ENCODE assay signal across 17 cellular contexts in genomic region chr6:129597023-129597713, GRCh38.
DNase-seq lines count a peak whose midpoint lies in the region; ATAC-seq lines count a peak whose summit lies in the region.
"Had no signal": no experiment of that assay in that cellular context is flagged by ENCODE, and none has a peak within 500 bp of the region (broad histone marks: within the 10 kb centered on the region; RNA-seq: fewer than 3 reads in every experiment).

No MANE protein-coding gene starts in this region.

- no peaks in the 10 kb centered on the region for H3K27me3 Mint-ChIP-seq in stimulated activated naive B cell treated with anti-CD40 and anti-IgM and Interleukin-4, amounts not matched to agents 10 μg/mL and 1 μg/mL and 100 μg/mL, for 72 hours
- H3K27me3 Mint-ChIP-seq: activated naive CD4-positive, alpha-beta T cell treated with anti-CD3 and anti-CD28 coated beads, Interleukin-2, amount 50 U/mL, for 24 hours had no signal

- H3K27ac ChIP-seq in right cardiac atrium (ENCODE audit: low read length) = no peak overlapping the region
- H3K27ac ChIP-seq: BLaER1, breast epithelium, dorsolateral prefrontal cortex, vagina had no signal

- ATAC-seq in GM19395 (IDR thresholded peaks at IDR 0.05; ENCODE audit: unreplicated experiment) (peak; percentile 63), HG02642 (IDR thresholded peaks at IDR 0.05; ENCODE audit: poor library complexity, unreplicated experiment) (peak; percentile 49), HG03558 (IDR thresholded peaks at IDR 0.05; ENCODE audit: extremely low read depth, unreplicated experiment) (peak; percentile 35), right cardiac atrium (no peak), HG02884 (IDR thresholded peaks at IDR 0.05; ENCODE audit: unreplicated experiment) (no peak)
- peak; percentile 38 to 61 for ATAC-seq in stimulated activated naive B cell treated with anti-CD40 and anti-IgM and Interleukin-4, amounts not matched to agents 10 μg/mL and 1 μg/mL and 100 μg/mL, for 72 hours (replicated peaks)
- ATAC-seq: left colon, Right ventricle myocardium inferior had no signal

- 87% methylated on average over 5 of the region's 5 CpGs for WGBS in right cardiac atrium

- no peak overlapping the region for H3K4me3 Mint-ChIP-seq in stimulated activated naive B cell treated with anti-CD40 and anti-IgM and Interleukin-4, amounts not matched to agents 10 μg/mL and 1 μg/mL and 100 μg/mL, for 72 hours
- H3K4me3 Mint-ChIP-seq: activated naive CD4-positive, alpha-beta T cell treated with anti-CD3 and anti-CD28 coated beads, Interleukin-2, amount 50 U/mL, for 24 hours; T-helper 1 cell treated with Interleukin-12 subunit alpha and Interleukin-12 subunit beta and Interleukin-4 antibody, amounts not matched to agents 30 μg/mL and 1 μg/mL, for 36 hours had no signal

- H3K4me1 Mint-ChIP-seq in stimulated activated naive B cell treated with anti-CD40 and anti-IgM and Interleukin-4, amounts not matched to agents 10 μg/mL and 1 μg/mL and 100 μg/mL, for 72 hours = peaks cover 0 to 2% of the 10 kb centered on the region in 2 donors

- no peak overlapping the region for H3K4me3 ChIP-seq in right cardiac atrium (ENCODE audit: low read length)
- H3K4me3 ChIP-seq: BLaER1, breast epithelium, dorsolateral prefrontal cortex, vagina had no signal

- DNase-seq in stimulated activated naive B cell treated with anti-CD40 and anti-IgM and Interleukin-4, amounts not matched to agents 10 μg/mL and 1 μg/mL and 100 μg/mL, for 72 hours = no peak
- DNase-seq in right cardiac atrium (no peak), HK-2 (ENCODE audit: unreplicated experiment) (no peak)
- DNase-seq: activated CD4-positive, alpha-beta T cell treated with anti-CD3 and anti-CD28 coated beads for 48 hours; dorsolateral prefrontal cortex; left colon; NK-92 treated with Interleukin-12 subunit alpha and Interleukin-12 subunit beta, amount 100 ng/mL, for 24 hours had no signal

- H3K4me1 ChIP-seq in right cardiac atrium (ENCODE audit: control insufficient read depth, insufficient read depth, low read length) = no peaks in the 10 kb centered on the region
- H3K4me1 ChIP-seq: BLaER1, breast epithelium, vagina had no signal

- H3K9me3 ChIP-seq in right cardiac atrium (ENCODE audit: control insufficient read depth, low read length) = no peaks in the 10 kb centered on the region
- H3K9me3 ChIP-seq: BLaER1, breast epithelium, vagina had no signal

- H3K36me3 Mint-ChIP-seq in stimulated activated naive B cell treated with anti-CD40 and anti-IgM and Interleukin-4, amounts not matched to agents 10 μg/mL and 1 μg/mL and 100 μg/mL, for 72 hours = no peaks in the 10 kb centered on the region
- H3K36me3 Mint-ChIP-seq: activated naive CD4-positive, alpha-beta T cell treated with anti-CD3 and anti-CD28 coated beads, Interleukin-2, amount 50 U/mL, for 24 hours had no signal

- H3K9me3 Mint-ChIP-seq in stimulated activated naive B cell treated with anti-CD40 and anti-IgM and Interleukin-4, amounts not matched to agents 10 μg/mL and 1 μg/mL and 100 μg/mL, for 72 hours = no peaks in the 10 kb centered on the region
- H3K9me3 Mint-ChIP-seq: activated naive CD4-positive, alpha-beta T cell treated with anti-CD3 and anti-CD28 coated beads, Interleukin-2, amount 50 U/mL, for 24 hours; T-helper 1 cell treated with Interleukin-12 subunit alpha and Interleukin-12 subunit beta and Interleukin-4 antibody, amounts not matched to agents 30 μg/mL and 1 μg/mL, for 36 hours had no signal

- H3K27ac Mint-ChIP-seq in stimulated activated naive B cell treated with anti-CD40 and anti-IgM and Interleukin-4, amounts not matched to agents 10 μg/mL and 1 μg/mL and 100 μg/mL, for 72 hours = no peak overlapping the region
- H3K27ac Mint-ChIP-seq: activated naive CD4-positive, alpha-beta T cell treated with anti-CD3 and anti-CD28 coated beads, Interleukin-2, amount 50 U/mL, for 24 hours; T-helper 1 cell treated with Interleukin-12 subunit alpha and Interleukin-12 subunit beta and Interleukin-4 antibody, amounts not matched to agents 30 μg/mL and 1 μg/mL, for 36 hours had no signal

- H3K27me3 ChIP-seq in right cardiac atrium (ENCODE audit: control insufficient read depth, insufficient read depth) = no peaks in the 10 kb centered on the region
- H3K27me3 ChIP-seq: BLaER1, breast epithelium, dorsolateral prefrontal cortex, vagina had no signal

- intact Hi-C loops in right cardiac atrium (cut with DNase I) = loop anchor here in 2 of 4 donors (5.0 to 10.0 kb wide), 2 partner anchors 135 to 428 kb away; no protein-coding TSS in a partner anchor

Comparison
In these comparisons a context has a peak if more than half of its experiments do, and no peak if none do; other contexts are left out.
1. ATAC-seq: peak in GM19395 (single experiment), HG02642 (single experiment), HG03558 (single experiment) and stimulated activated naive B cell treated with anti-CD40 and anti-IgM and Interleukin-4, amounts not matched to agents 10 μg/mL and 1 μg/mL and 100 μg/mL, for 72 hours (2 of 2); none in right cardiac atrium (0 of 2) and HG02884 (single experiment).